ENCODE assay signal across 8 cellular contexts in the genomic region with DNA sequence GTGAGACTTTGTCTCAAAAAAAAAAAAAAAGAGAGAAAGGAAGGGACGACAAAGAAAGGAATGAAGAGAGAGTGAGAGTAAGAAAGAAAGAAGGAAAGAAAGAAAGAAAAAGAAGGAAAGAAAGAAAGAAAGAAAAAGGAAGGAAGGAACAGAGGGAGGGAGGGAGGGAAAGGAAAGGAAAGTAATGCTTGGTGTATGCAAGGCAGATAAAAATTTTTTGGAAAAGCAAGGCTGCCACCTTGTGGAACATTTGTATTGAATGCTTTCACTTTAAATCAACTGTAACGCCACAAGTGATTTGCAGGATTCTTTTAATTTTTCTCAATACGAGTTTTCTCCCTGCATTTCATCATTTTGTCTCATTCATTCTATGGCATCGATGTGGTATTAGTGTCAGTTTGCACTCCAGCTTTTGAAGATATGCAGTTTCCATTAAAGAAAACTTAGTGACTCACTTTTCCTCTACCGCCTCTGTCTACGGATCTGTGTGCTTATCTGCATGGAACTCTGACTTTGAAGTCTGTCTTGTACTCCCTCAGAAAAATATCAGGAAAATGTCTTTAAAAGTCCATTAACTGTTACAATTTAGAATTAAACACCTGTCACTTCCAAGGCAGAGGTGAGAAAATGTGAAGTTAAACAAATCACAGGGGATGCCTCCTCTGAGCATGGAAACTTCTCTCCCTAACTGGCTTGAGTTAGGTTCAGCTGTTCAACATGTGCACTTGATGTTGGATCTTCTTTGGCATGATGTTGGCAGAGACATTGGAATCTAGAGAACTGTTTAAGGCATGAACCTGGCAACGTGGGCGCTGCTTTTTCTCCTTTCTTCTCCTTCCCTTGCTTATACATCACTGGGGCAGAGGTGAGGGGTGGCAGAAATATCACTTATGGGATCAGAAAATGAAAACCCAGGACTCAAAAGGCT. TPM values are rescaled to one million over a fixed set of nuclear protein-coding genes. Genes with fewer than 3 reads are reported as not detected.
DNase-seq lines count a peak whose midpoint lies in the region; ATAC-seq, FAIRE-seq and TF ChIP-seq lines count a peak whose summit lies in the region.

No MANE protein-coding gene starts in this region.

- peaks cover 13% of the 10 kb centered on the region for H3K27me3 Mint-ChIP-seq in activated naive CD8-positive, alpha-beta T cell treated with anti-CD3 and anti-CD28 coated beads for 36 hours

- no peaks in the 10 kb centered on the region for H3K27me3 ChIP-seq in OCI-LY3 (ENCODE audit: low read depth, low read length)
- no peaks in the 10 kb centered on the region for H3K27me3 ChIP-seq in prostate gland (replicated peaks; ENCODE audit: insufficient read depth)

- no peak for TF ChIP-seq EP300 in Ishikawa (IDR thresholded peaks at IDR 0.05; ENCODE audit: borderline replicate concordance)

- no peak for TF ChIP-seq POLR2A in prostate gland (IDR thresholded peaks at IDR 0.05)

- H3K27ac ChIP-seq in OCI-LY3 (ENCODE audit: low read length): no peak overlapping the region
- H3K27ac ChIP-seq in prostate gland: no peak overlapping the region

- no peak for DNase-seq in activated naive CD8-positive, alpha-beta T cell treated with anti-CD3 and anti-CD28 coated beads for 36 hours
- peak in 25 of 42 donors; percentile 17 to 87 (median 67) for DNase-seq in head of caudate nucleus
- peak; percentile 63 for DNase-seq in prostate gland (ENCODE audit: low spot score)

- no peaks in the 10 kb centered on the region for H3K9me3 ChIP-seq in OCI-LY3 (ENCODE audit: insufficient read depth, low read length)
- no peaks in the 10 kb centered on the region for H3K9me3 ChIP-seq in prostate gland

- no peaks in the 10 kb centered on the region for H3K36me3 Mint-ChIP-seq in activated naive CD8-positive, alpha-beta T cell treated with anti-CD3 and anti-CD28 coated beads for 36 hours

- H3K4me2 ChIP-seq in OCI-LY3 (ENCODE audit: low read length): peak overlapping the region; percentile 58

- TF ChIP-seq RAD21 in Ishikawa (IDR thresholded peaks at IDR 0.05; ENCODE audit: low read depth): peak; percentile 79

- H3K27ac Mint-ChIP-seq in activated naive CD8-positive, alpha-beta T cell treated with anti-CD3 and anti-CD28 coated beads for 36 hours: no peak overlapping the region

- intact Hi-C loops in head of caudate nucleus (cut with DNase I): loop anchor here (5.0 to 10.0 kb wide), 2 partner anchors 182 to 364 kb away; no protein-coding TSS in a partner anchor
- intact Hi-C loops in prostate gland (cut with DNase I): loop anchor here (10.0 kb wide), 2 partner anchors 304 to 364 kb away; partner anchors contain the start of genes MRPL57 and SKA3

- H3K9me3 Mint-ChIP-seq in activated naive CD8-positive, alpha-beta T cell treated with anti-CD3 and anti-CD28 coated beads for 36 hours: no peaks in the 10 kb centered on the region

- peak overlapping the region; percentile 33 for H3K4me3 Mint-ChIP-seq in activated naive CD8-positive, alpha-beta T cell treated with anti-CD3 and anti-CD28 coated beads for 36 hours

- no peaks in the 10 kb centered on the region for H4K20me1 ChIP-seq in OCI-LY3 (ENCODE audit: insufficient read depth, low read length)

- H3K4me1 Mint-ChIP-seq in activated naive CD8-positive, alpha-beta T cell treated with anti-CD3 and anti-CD28 coated beads for 36 hours: peaks cover 10% of the 10 kb centered on the region

- FAIRE-seq in G401.6 (lab: Jason Lieb, UNC): peak; percentile 78

- H3K4me3 ChIP-seq in OCI-LY3 (ENCODE audit: low read length) (peak overlapping the region; percentile 30), prostate gland (no peak overlapping the region)

- no peak for ATAC-seq in HG03175 (IDR thresholded peaks at IDR 0.05; ENCODE audit: unreplicated experiment)
- no peak for ATAC-seq in HG02642 (IDR thresholded peaks at IDR 0.05; ENCODE audit: poor library complexity, unreplicated experiment)

- H3K36me3 ChIP-seq in OCI-LY3 (replicated peaks; ENCODE audit: low read depth, low read length) (no peaks in the 10 kb centered on the region), prostate gland (no peaks in the 10 kb centered on the region)

- H3K4me1 ChIP-seq in OCI-LY3 (ENCODE audit: low read length) (0 out of 2 replicates have a peak, but pooled peaks cover 6% of the 10 kb centered on the region), prostate gland (replicated peaks) (no peaks in the 10 kb centered on the region)

- H3K79me2 ChIP-seq in OCI-LY3 (ENCODE audit: low read length): no peaks in the 10 kb centered on the region

- peak overlapping the region; percentile 27 for H2AFZ ChIP-seq in OCI-LY3 (ENCODE audit: low read depth, low read length)

- no peak overlapping the region for H3K9ac ChIP-seq in OCI-LY3 (ENCODE audit: low read length)

- TF ChIP-seq CTCF in OCI-LY3 (IDR thresholded peaks at IDR 0.05; ENCODE audit: low read depth, low read length) (peak; percentile 61), prostate gland (IDR thresholded peaks at IDR 0.05) (peak in 3 of 4 experiments; percentile 64 to 70 (median 70))

- 20% methylated on average over 8 of the region's 8 CpGs for WGBS in prostate gland

TF ChIP-seq in Ishikawa, 13 proteins besides CTCF, POLR2A, EP300 and RAD21:
- no peak for TF ChIP-seq ZBTB7A (IDR thresholded peaks at IDR 0.05; ENCODE audit: low read depth)
- TF ChIP-seq YY1 (IDR thresholded peaks at IDR 0.05; ENCODE audit: low read depth): no peak
- TF ChIP-seq EGR1 (IDR thresholded peaks at IDR 0.05): no peak
- no peak for TF ChIP-seq CREB1 (IDR thresholded peaks at IDR 0.05; ENCODE audit: low read depth)
- TF ChIP-seq NFIC (IDR thresholded peaks at IDR 0.05): no peak
- TF ChIP-seq TAF1 (IDR thresholded peaks at IDR 0.05; ENCODE audit: low read depth): no peak
- TF ChIP-seq, protein P1, sequence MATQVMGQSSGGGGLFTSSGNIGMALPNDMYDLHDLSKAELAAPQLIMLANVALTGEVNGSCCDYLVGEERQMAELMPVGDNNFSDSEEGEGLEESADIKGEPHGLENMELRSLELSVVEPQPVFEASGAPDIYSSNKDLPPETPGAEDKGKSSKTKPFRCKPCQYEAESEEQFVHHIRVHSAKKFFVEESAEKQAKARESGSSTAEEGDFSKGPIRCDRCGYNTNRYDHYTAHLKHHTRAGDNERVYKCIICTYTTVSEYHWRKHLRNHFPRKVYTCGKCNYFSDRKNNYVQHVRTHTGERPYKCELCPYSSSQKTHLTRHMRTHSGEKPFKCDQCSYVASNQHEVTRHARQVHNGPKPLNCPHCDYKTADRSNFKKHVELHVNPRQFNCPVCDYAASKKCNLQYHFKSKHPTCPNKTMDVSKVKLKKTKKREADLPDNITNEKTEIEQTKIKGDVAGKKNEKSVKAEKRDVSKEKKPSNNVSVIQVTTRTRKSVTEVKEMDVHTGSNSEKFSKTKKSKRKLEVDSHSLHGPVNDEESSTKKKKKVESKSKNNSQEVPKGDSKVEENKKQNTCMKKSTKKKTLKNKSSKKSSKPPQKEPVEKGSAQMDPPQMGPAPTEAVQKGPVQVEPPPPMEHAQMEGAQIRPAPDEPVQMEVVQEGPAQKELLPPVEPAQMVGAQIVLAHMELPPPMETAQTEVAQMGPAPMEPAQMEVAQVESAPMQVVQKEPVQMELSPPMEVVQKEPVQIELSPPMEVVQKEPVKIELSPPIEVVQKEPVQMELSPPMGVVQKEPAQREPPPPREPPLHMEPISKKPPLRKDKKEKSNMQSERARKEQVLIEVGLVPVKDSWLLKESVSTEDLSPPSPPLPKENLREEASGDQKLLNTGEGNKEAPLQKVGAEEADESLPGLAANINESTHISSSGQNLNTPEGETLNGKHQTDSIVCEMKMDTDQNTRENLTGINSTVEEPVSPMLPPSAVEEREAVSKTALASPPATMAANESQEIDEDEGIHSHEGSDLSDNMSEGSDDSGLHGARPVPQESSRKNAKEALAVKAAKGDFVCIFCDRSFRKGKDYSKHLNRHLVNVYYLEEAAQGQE (IDR thresholded peaks at IDR 0.05; ENCODE audit: low read depth): no peak
- TF ChIP-seq TCF12 (IDR thresholded peaks at IDR 0.05; ENCODE audit: low read depth): no peak
- TF ChIP-seq, protein P2, sequence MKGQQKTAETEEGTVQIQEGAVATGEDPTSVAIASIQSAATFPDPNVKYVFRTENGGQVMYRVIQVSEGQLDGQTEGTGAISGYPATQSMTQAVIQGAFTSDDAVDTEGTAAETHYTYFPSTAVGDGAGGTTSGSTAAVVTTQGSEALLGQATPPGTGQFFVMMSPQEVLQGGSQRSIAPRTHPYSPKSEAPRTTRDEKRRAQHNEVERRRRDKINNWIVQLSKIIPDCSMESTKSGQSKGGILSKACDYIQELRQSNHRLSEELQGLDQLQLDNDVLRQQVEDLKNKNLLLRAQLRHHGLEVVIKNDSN (IDR thresholded peaks at IDR 0.05): no peak
- TF ChIP-seq, protein P3, sequence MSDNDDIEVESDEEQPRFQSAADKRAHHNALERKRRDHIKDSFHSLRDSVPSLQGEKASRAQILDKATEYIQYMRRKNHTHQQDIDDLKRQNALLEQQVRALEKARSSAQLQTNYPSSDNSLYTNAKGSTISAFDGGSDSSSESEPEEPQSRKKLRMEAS (IDR thresholded peaks at IDR 0.05): no peak
- no peak for TF ChIP-seq FOXM1 (IDR thresholded peaks at IDR 0.05; ENCODE audit: borderline replicate concordance, low read depth)
- no peak for TF ChIP-seq CEBPB (IDR thresholded peaks at IDR 0.05)
- TF ChIP-seq TEAD4 (IDR thresholded peaks at IDR 0.05): no peak

RNA-seq across cellular contexts. Expression of gene ZDHHC20, which starts 20.0 kb away (rescaled TPM):
- 10 to 100 TPM; 52.0 to 52.8 TPM for total RNA-seq in activated naive CD8-positive, alpha-beta T cell treated with anti-CD3 and anti-CD28 coated beads for 36 hours
- total RNA-seq in prostate gland: 10 to 100 TPM; 50.4 to 77.1 TPM
